Comparison of ENCODE assay signal across 1 cellular context in genomic region chr15:58537033-58537432, GRCh38.
TF ChIP-seq lines count a peak whose summit lies in the region.

No MANE protein-coding gene starts in this region.

TF ChIP-seq in H1, 55 proteins besides CTCF, POLR2A, EP300 and RAD21 (continued from another document):
- no peak for TF ChIP-seq CBX8 (IDR thresholded peaks at IDR 0.05; ENCODE audit: borderline replicate concordance, low read depth, low read length)
- TF ChIP-seq SIX5 (IDR thresholded peaks at IDR 0.05; ENCODE audit: low read depth, low read length) = no peak
- no peak for TF ChIP-seq BRCA1 (IDR thresholded peaks at IDR 0.05; ENCODE audit: low read depth, low read length)
- TF ChIP-seq, protein P1, sequence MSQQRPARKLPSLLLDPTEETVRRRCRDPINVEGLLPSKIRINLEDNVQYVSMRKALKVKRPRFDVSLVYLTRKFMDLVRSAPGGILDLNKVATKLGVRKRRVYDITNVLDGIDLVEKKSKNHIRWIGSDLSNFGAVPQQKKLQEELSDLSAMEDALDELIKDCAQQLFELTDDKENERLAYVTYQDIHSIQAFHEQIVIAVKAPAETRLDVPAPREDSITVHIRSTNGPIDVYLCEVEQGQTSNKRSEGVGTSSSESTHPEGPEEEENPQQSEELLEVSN (IDR thresholded peaks at IDR 0.05) = no peak
- no peak for TF ChIP-seq BACH1 (IDR thresholded peaks at IDR 0.05; ENCODE audit: low read length)
- no peak for TF ChIP-seq EZH2 (IDR thresholded peaks at IDR 0.05; ENCODE audit: low read depth, low read length, severe bottlenecking)
- TF ChIP-seq MAFK (IDR thresholded peaks at IDR 0.05; ENCODE audit: low read depth, low read length) = no peak
- no peak for TF ChIP-seq SP2 (IDR thresholded peaks at IDR 0.05; ENCODE audit: low read length)
- TF ChIP-seq RBBP5 (IDR thresholded peaks at IDR 0.05; ENCODE audit: borderline replicate concordance, low read depth, low read length) = no peak
- TF ChIP-seq NRF1 (IDR thresholded peaks at IDR 0.05; ENCODE audit: low read depth, low read length) = no peak
- no peak for TF ChIP-seq SAP30 (IDR thresholded peaks at IDR 0.05; ENCODE audit: insufficient read depth, insufficient replicate concordance, low read length)
- no peak for TF ChIP-seq GABPA (IDR thresholded peaks at IDR 0.05; ENCODE audit: borderline replicate concordance, insufficient read depth, low read length)
